In the genomic region with DNA sequence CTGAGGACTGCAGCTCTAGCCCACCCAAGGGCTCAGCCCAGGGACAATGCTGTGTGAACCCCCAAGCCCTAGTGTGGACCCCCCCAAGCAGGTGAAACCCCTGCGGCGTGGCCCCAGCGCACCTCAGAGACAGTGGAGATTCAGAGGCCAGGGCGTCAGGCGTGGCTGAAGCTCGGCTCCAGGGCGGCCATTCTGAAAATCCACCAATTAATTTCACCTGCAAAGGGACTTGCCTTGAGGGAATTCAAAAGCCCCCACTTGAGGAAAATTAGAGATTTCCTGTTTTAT, we compare ENCODE assay signal across 26 cellular contexts.
"Had no signal": no experiment of that assay in that cellular context is flagged by ENCODE, and none has a peak within 500 bp of the region (broad histone marks: within the 10 kb centered on the region; RNA-seq: fewer than 3 reads in every experiment).

No MANE protein-coding gene starts in this region.

- H3K27ac ChIP-seq: stomach, suprapubic skin, testis, thoracic aorta, thyroid gland, tibial artery, tibial nerve, transverse colon, upper lobe of left lung, upper lobe of right lung, uterus, vagina had no signal

- H3K4me3 ChIP-seq: stomach, suprapubic skin, testis, thoracic aorta, thyroid gland, tibial artery, tibial nerve, transverse colon, upper lobe of left lung, upper lobe of right lung, uterus, vagina had no signal

- H3K9me3 ChIP-seq: stomach, suprapubic skin, testis, thoracic aorta, thyroid gland, tibial artery, tibial nerve, transverse colon, upper lobe of left lung, upper lobe of right lung, uterus, vagina had no signal

- H3K27me3 ChIP-seq: testis, thyroid gland, tibial artery, tibial nerve, transverse colon, upper lobe of left lung, upper lobe of right lung, uterus, vagina had no signal

- FAIRE-seq: urothelium cell line had no signal

- ATAC-seq: stimulated activated effector memory CD8-positive, alpha-beta T cell treated with anti-CD3 and anti-CD28 coated beads, Interleukin-12 subunit alpha, Interleukin-12 subunit beta, amount 100 ng/mL, for 72 hours; stimulated activated memory B cell treated with anti-CD40 and anti-IgM and Interleukin-4, amounts not matched to agents 10 μg/mL and 1 μg/mL and 100 μg/mL, for 72 hours; stimulated activated naive B cell treated with anti-CD40 and anti-IgM and Interleukin-4, amounts not matched to agents 10 μg/mL and 1 μg/mL and 100 μg/mL, for 72 hours; stimulated activated naive CD8-positive, alpha-beta T cell treated with anti-CD3 and anti-CD28 coated beads, Interleukin-15, amount 100 ng/mL, for 72 hours; stimulated activated naive CD8-positive, alpha-beta T cell treated with anti-CD3 and anti-CD28 coated beads, Interleukin-15, Interleukin-2, amounts not matched to agents 100 U/mL and 50 U/mL, for 24 hours; upper lobe of right lung had no signal

- H3K4me1 ChIP-seq: stomach, suprapubic skin, testis, thyroid gland, tibial artery, tibial nerve, transverse colon, upper lobe of left lung, upper lobe of right lung, uterus, vagina had no signal

- DNase-seq: stimulated activated CD4-positive, alpha-beta T cell treated with anti-CD3 and anti-CD28 coated beads, Interleukin-2, amount 100 ng/mL, for 48 hours; stimulated activated CD4-positive, alpha-beta T cell treated with anti-CD3 and anti-CD28 coated beads, Interleukin-4, amount 100 ng/mL, for 1 hour; stimulated activated CD4-positive, alpha-beta T cell treated with anti-CD3 and anti-CD28 coated beads, Interleukin-4, amount 100 ng/mL, for 24 hours; stimulated activated CD4-positive, alpha-beta T cell treated with anti-CD3 and anti-CD28 coated beads, Interleukin-4, amount 100 ng/mL, for 4 hours; stimulated activated CD8-positive, alpha-beta memory T cell treated with anti-CD3 and anti-CD28 coated beads, Interleukin-4, amount 100 ng/mL, for 48 hours; stimulated activated naive B cell treated with anti-CD40 and anti-IgM and Interleukin-4, amounts not matched to agents 10 μg/mL and 1 μg/mL and 100 μg/mL, for 72 hours; stimulated activated naive CD4-positive, alpha-beta T cell; stimulated activated naive CD4-positive, alpha-beta T cell treated with Interleukin-2 at 50 U/mL for 16 hours; stimulated activated naive CD8-positive, alpha-beta T cell treated with anti-CD3 and anti-CD28 coated beads, Interleukin-15, amount 100 ng/mL, for 72 hours; stimulated activated naive CD8-positive, alpha-beta T cell treated with anti-CD3 and anti-CD28 coated beads, Interleukin-15, Interleukin-2, amounts not matched to agents 100 U/mL and 50 U/mL, for 24 hours; stomach; substantia nigra; testis; thyroid gland; tibial artery; transverse colon; upper lobe of left lung; upper lobe of right lung; uterus had no signal

- H3K36me3 ChIP-seq: stomach, suprapubic skin, thoracic aorta, thyroid gland, tibial artery, tibial nerve, transverse colon, upper lobe of left lung, upper lobe of right lung, uterus, vagina had no signal
